18 cellular contexts compared by ENCODE assay signal in the genomic region with DNA sequence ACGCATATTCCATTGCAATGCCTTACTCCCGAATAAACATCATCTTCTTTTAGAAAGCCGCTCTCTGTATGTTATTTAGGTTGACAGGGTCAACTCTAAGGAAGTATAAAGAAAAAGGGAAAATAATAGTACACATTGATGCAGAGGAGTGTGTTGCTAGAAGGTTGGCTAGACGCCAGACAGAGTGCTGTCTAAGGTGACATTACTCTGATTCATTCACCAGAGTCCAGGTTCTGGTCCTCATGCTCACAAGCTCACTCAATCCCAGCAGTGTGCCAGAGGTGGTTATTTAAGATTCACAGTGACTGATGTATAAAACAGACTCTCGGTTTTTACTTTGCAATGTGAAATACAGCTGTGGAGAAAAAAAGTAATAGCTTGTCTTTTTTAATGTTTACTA. TPM values are rescaled to one million over a fixed set of nuclear protein-coding genes. Genes with fewer than 3 reads are reported as not detected.
A peak's percentile ranks its signal among the peaks of the same experiment; 100 is the strongest.
DNase-seq lines count a peak whose midpoint lies in the region; ATAC-seq, FAIRE-seq and TF ChIP-seq lines count a peak whose summit lies in the region.
"Had no signal": no experiment of that assay in that cellular context is flagged by ENCODE, and none has a peak within 500 bp of the region (broad histone marks: within the 10 kb centered on the region; RNA-seq: fewer than 3 reads in every experiment).

No MANE protein-coding gene starts in this region.

- no peak overlapping the region for H3K27ac ChIP-seq in PC-3 (ENCODE audit: low read length)
- H3K27ac ChIP-seq: BLaER1, HL-60, SJCRH30 had no signal

- no peaks in the 10 kb centered on the region for H3K27me3 ChIP-seq in PC-3 (ENCODE audit: low read length)
- H3K27me3 ChIP-seq: BLaER1, SJCRH30 had no signal

- H4K20me1 ChIP-seq in PC-3 (ENCODE audit: low read length): no peaks in the 10 kb centered on the region
- H4K20me1 ChIP-seq: BLaER1 had no signal

- H3K4me3 ChIP-seq in PC-3 (ENCODE audit: low read length): no peak overlapping the region
- H3K4me3 ChIP-seq: BLaER1, SJCRH30 had no signal

- peaks cover 14% of the 10 kb centered on the region; the same call in 1 of the 2 replicates for H3K4me1 ChIP-seq in PC-3 (ENCODE audit: insufficient read depth, low read length)
- H3K4me1 ChIP-seq: BLaER1, SJCRH30 had no signal

- peak; percentile 59 for DNase-seq in COR-L47 (lab: John Stamatoyannopoulos, UW)
- DNase-seq in ELR (ENCODE audit: low read depth): peak; percentile 32
- peak; percentile 55 for DNase-seq in PC-3
- peak; percentile 5 for DNase-seq in dermis blood vessel endothelial cell
- DNase-seq in frontal cortex (ENCODE audit: low spot score in 2 of 2): no peak
- no peak for DNase-seq in medulla oblongata (ENCODE audit: extremely low spot score)
- no peak for DNase-seq in middle frontal gyrus (ENCODE audit: extremely low spot score, low spot score)
- DNase-seq: CD8-positive, alpha-beta memory T cell; EL; H7; KG1; NCI-H1436; NCI-H82; RPMI8226 had no signal

- H3K9me3 ChIP-seq in PC-3 (ENCODE audit: low read length): no peaks in the 10 kb centered on the region
- H3K9me3 ChIP-seq: BLaER1, SJCRH30 had no signal

- no peaks in the 10 kb centered on the region for H3F3A ChIP-seq in PC-3 (ENCODE audit: low read length, unreplicated experiment)

- H2AFZ ChIP-seq in PC-3 (ENCODE audit: low read length): no peak overlapping the region

- CTCF ChIA-PET in PC-3 (lab: Charles Lee): no interaction called here

- POLR2A ChIA-PET in PC-3 (lab: Charles Lee; ENCODE audit: unreplicated experiment): no interaction called here

- intact Hi-C loops in PC-3 (cut with micrococcal nuclease): no loop called here

- ATAC-seq in PC-3: peak; percentile 12
- ATAC-seq in GM18520 (IDR thresholded peaks at IDR 0.05; ENCODE audit: unreplicated experiment): no peak

- H3K4me2 ChIP-seq in PC-3 (ENCODE audit: low read length): no peak overlapping the region
- H3K4me2 ChIP-seq: BLaER1 had no signal

- FAIRE-seq in frontal cortex (lab: Jason Lieb, UNC): no peak

- no peak for TF ChIP-seq CTCF in PC-3 (conservative IDR thresholded peaks at IDR 0.05; ENCODE audit: low read depth, low read length)

- no peak overlapping the region for H3K9ac ChIP-seq in PC-3 (ENCODE audit: low read length)
- H3K9ac ChIP-seq: BLaER1 had no signal

- no peaks in the 10 kb centered on the region for H3K9me2 ChIP-seq in PC-3 (replicated peaks; ENCODE audit: low read length)

- H3K79me2 ChIP-seq in PC-3 (ENCODE audit: low read length): no peaks in the 10 kb centered on the region

- peaks cover 9% of the 10 kb centered on the region; the same call in 1 of the 2 replicates for H3K36me3 ChIP-seq in PC-3 (ENCODE audit: low read depth, low read length)

- no TSS peak for BruUV-seq in PC-3 (replicated peaks; lab: Mats Ljungman, UMichigan)

RNA-seq across cellular contexts. Expression of a gene that starts 1.7 kb away (rescaled TPM):
- total RNA-seq in PC-3 (2014; rRNA removed) (7.2 and 9.0 TPM in 2 replicates), dermis blood vessel endothelial cell (0.98 and 2.0 TPM in 2 replicates), frontal cortex (3.3 TPM)

Comparison
In these comparisons a context has a peak if more than half of its experiments do, and no peak if none do; other contexts are left out.
1. DNase-seq: peak in COR-L47 (single experiment), ELR (single experiment), PC-3 (single experiment) and dermis blood vessel endothelial cell (single experiment); none in frontal cortex (0 of 2), medulla oblongata (single experiment) and middle frontal gyrus (single experiment).